Comparison of ENCODE assay signal across 14 cellular contexts in the genomic region with DNA sequence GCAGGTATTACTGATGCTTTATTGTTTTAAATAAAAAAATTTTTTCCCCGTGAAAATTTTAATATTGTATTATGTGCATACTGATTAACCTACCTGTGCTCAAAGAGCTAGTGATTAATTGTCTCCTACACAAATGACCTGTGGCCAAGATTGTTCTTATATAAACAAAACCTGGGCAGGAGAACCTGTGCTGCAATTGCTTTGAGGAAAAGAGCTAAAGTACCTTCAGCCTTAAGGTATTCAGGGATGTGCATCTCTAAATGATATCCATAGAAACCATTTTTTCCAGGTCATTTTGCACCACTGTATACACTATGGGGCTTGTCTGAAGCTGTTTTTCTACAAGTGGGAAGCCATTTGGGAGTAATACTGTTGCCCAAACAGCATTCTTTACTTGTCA. TPM values are rescaled to one million over a fixed set of nuclear protein-coding genes. Genes with fewer than 3 reads are reported as not detected.
A peak's percentile ranks its signal among the peaks of the same experiment; 100 is the strongest.
DNase-seq lines count a peak whose midpoint lies in the region; ATAC-seq and TF ChIP-seq lines count a peak whose summit lies in the region.
"Had no signal": no experiment of that assay in that cellular context is flagged by ENCODE, and none has a peak within 500 bp of the region (broad histone marks: within the 10 kb centered on the region; RNA-seq: fewer than 3 reads in every experiment).

No MANE protein-coding gene starts in this region.

- H3K4me3 ChIP-seq in BE2C (ENCODE audit: low read depth, low read length), result peak overlapping the region; percentile 80
- no peak overlapping the region for H3K4me3 ChIP-seq in upper lobe of right lung
- H3K4me3 ChIP-seq: ovary, SK-N-MC had no signal

- H3K9me3 Mint-ChIP-seq in WTC11, result no peaks in the 10 kb centered on the region
- H3K9me3 Mint-ChIP-seq in naive thymus-derived CD8-positive, alpha-beta T cell, result no peaks in the 10 kb centered on the region

- CTCF ChIA-PET in WTC11 (lab: Charles Lee), result interaction anchor here (1.7 kb wide), 1 partner anchor 132 kb away, joined by 7 read pairs; no protein-coding TSS in a partner anchor

- H3K9me3 ChIP-seq in BE2C (no peaks in the 10 kb centered on the region), upper lobe of right lung (no peaks in the 10 kb centered on the region)
- H3K9me3 ChIP-seq: left lung, ovary had no signal

- no peak for ATAC-seq in WTC11
- ATAC-seq in naive thymus-derived CD8-positive, alpha-beta T cell, result no peak
- no peak for ATAC-seq in HG02678 (IDR thresholded peaks at IDR 0.05; ENCODE audit: unreplicated experiment)
- no peak for ATAC-seq in upper lobe of right lung
- ATAC-seq: activated CD8-positive, alpha-beta T cell treated with anti-CD3 and anti-CD28 coated beads, Interleukin-2, amount 10 ng/mL, durations not matched to agents 7 days and 5 days; left lung had no signal

- H3K27me3 ChIP-seq in BE2C, result no peaks in the 10 kb centered on the region
- H3K27me3 ChIP-seq in upper lobe of right lung, result no peaks in the 10 kb centered on the region
- H3K27me3 ChIP-seq: left lung, ovary had no signal

- H3K27ac ChIP-seq in upper lobe of right lung, result no peak overlapping the region
- H3K27ac ChIP-seq: ovary, SK-N-MC had no signal

- H3K27ac Mint-ChIP-seq in WTC11, result no peak overlapping the region
- no peak overlapping the region for H3K27ac Mint-ChIP-seq in naive thymus-derived CD8-positive, alpha-beta T cell
- H3K27ac Mint-ChIP-seq: activated CD8-positive, alpha-beta T cell treated with anti-CD3 and anti-CD28 coated beads, Interleukin-2, amount 10 ng/mL, durations not matched to agents 7 days and 5 days had no signal

- H3K4me3 Mint-ChIP-seq in WTC11, result peak overlapping the region; percentile 24; the same call in 1 of the 2 replicates
- H3K4me3 Mint-ChIP-seq in naive thymus-derived CD8-positive, alpha-beta T cell, result peak overlapping the region in 8 of 10 donors; percentile 7 to 85 (median 43)

- H3K4me1 ChIP-seq in BE2C (peaks cover 9% of the 10 kb centered on the region), upper lobe of right lung (peaks cover 5% of the 10 kb centered on the region)

- no peaks in the 10 kb centered on the region for H3K36me3 ChIP-seq in BE2C
- H3K36me3 ChIP-seq in upper lobe of right lung, result no peaks in the 10 kb centered on the region
- H3K36me3 ChIP-seq: left lung, ovary had no signal

- DNase-seq in BE2C (no peak), EH (ENCODE audit: low read depth) (peak; percentile 35), WTC11 (ENCODE audit: low spot score) (no peak), upper lobe of right lung (no peak), GF-D8 (lab: John Stamatoyannopoulos, UW) (no peak)
- DNase-seq in naive thymus-derived CD8-positive, alpha-beta T cell, result no peak
- DNase-seq in central memory CD4-positive, alpha-beta T cell, result no peak
- DNase-seq: activated CD8-positive, alpha-beta T cell treated with anti-CD3 and anti-CD28 coated beads, Interleukin-2, amount 10 ng/mL, durations not matched to agents 7 days and 5 days; effector CD8-positive, alpha-beta T cell; left lung; ovary; stimulated activated naive CD4-positive, alpha-beta T cell had no signal

- no peak for TF ChIP-seq CTCF in BE2C (IDR thresholded peaks at IDR 0.05; ENCODE audit: low read depth, low read length)
- TF ChIP-seq CTCF in WTC11 (IDR thresholded peaks at IDR 0.05), result no peak
- TF ChIP-seq CTCF in upper lobe of right lung (IDR thresholded peaks at IDR 0.05), result no peak

- no peaks in the 10 kb centered on the region for H3K36me3 Mint-ChIP-seq in WTC11
- H3K36me3 Mint-ChIP-seq in naive thymus-derived CD8-positive, alpha-beta T cell, result peaks cover 0 to 3% (median 0%) of the 10 kb centered on the region in 3 donors

- POLR2A ChIA-PET in WTC11 (lab: Charles Lee), result interaction anchor here (2.8 kb wide), 1 partner anchor 282 kb away, joined by 13 read pairs; the partner anchor contains the start of genes BRCA2 and ZAR1L
- POLR2A ChIA-PET in naive thymus-derived CD8-positive, alpha-beta T cell (lab: Charles Lee), result interaction anchor here (0.6 kb wide), 1 partner anchor 282 kb away, joined by 3 read pairs; the partner anchor contains the start of gene ZAR1L

- peaks cover 49% of the 10 kb centered on the region for H3K4me1 Mint-ChIP-seq in WTC11
- H3K4me1 Mint-ChIP-seq in naive thymus-derived CD8-positive, alpha-beta T cell, result peaks cover 4 to 39% (median 18%) of the 10 kb centered on the region in 4 donors

- intact Hi-C loops in upper lobe of right lung (cut with DNase I), result no loop called here

- no peaks in the 10 kb centered on the region for H3K27me3 Mint-ChIP-seq in WTC11 (ENCODE audit: low read depth)
- peaks cover 10 to 22% (median 12%) of the 10 kb centered on the region in 5 donors for H3K27me3 Mint-ChIP-seq in naive thymus-derived CD8-positive, alpha-beta T cell

TF ChIP-seq in WTC11, 78 proteins besides CTCF, POLR2A, EP300 and RAD21 (continues in another document):
- TF ChIP-seq TP53 (CRISPR knock-in tag; IDR thresholded peaks at IDR 0.05) (no peak), FOXP4 (CRISPR knock-in tag; IDR thresholded peaks at IDR 0.05) (no peak), ZBTB21 (CRISPR knock-in tag; IDR thresholded peaks at IDR 0.05; ENCODE audit: borderline replicate concordance) (no peak), AFF4 (CRISPR knock-in tag; IDR thresholded peaks at IDR 0.05; ENCODE audit: borderline replicate concordance) (no peak), EMX1 (CRISPR knock-in tag; IDR thresholded peaks at IDR 0.05) (no peak), ZNF671 (CRISPR knock-in tag; IDR thresholded peaks at IDR 0.05) (no peak), ZNF138 (CRISPR knock-in tag; conservative IDR thresholded peaks at IDR 0.05) (no peak), ZNF219 (CRISPR knock-in tag; IDR thresholded peaks at IDR 0.05; ENCODE audit: borderline replicate concordance) (no peak)
- TF ChIP-seq, protein P1, sequence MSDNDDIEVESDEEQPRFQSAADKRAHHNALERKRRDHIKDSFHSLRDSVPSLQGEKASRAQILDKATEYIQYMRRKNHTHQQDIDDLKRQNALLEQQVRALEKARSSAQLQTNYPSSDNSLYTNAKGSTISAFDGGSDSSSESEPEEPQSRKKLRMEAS (CRISPR knock-in tag; IDR thresholded peaks at IDR 0.05), result no peak

RNA-seq across cellular contexts. Expression of gene FRY, which starts 1.2 kb away (rescaled TPM):
- polyA plus RNA-seq in BE2C (2012; ENCODE audit: insufficient read depth, insufficient read length, low read depth), result 22.6 TPM
- total RNA-seq in WTC11 (2021) (4.3 to 5.3 TPM (median 4.8 TPM) in 3 replicates), upper lobe of right lung (76.6 TPM)
- 1 to 10 TPM; 1.2 to 1.4 TPM for total RNA-seq in naive thymus-derived CD8-positive, alpha-beta T cell
- under 1 TPM; 0.08 to 0.40 (median 0.40) TPM for polyA plus RNA-seq in naive thymus-derived CD8-positive, alpha-beta T cell

Comparison
In these comparisons a context has a peak if more than half of its experiments do, and no peak if none do; other contexts are left out.
1. RNA of gene FRY, which starts 1.2 kb away (total RNA-seq): 76.6 TPM in upper lobe of right lung (single experiment); 4.3 to 5.3 TPM in WTC11 and 1.2 to 1.4 TPM in naive thymus-derived CD8-positive, alpha-beta T cell; every median in the first group is over 10 times any median in the second.